Comparison of ENCODE assay signal across 8 cellular contexts in genomic region chr12:49662998-49663843, GRCh38. TPM values are rescaled to one million over a fixed set of nuclear protein-coding genes. Genes with fewer than 3 reads are reported as not detected.
A peak's percentile ranks its signal among the peaks of the same experiment; 100 is the strongest.
DNase-seq lines count a peak whose midpoint lies in the region; ATAC-seq lines count a peak whose summit lies in the region.

No MANE protein-coding gene starts in this region.

- peak; percentile 99 for ATAC-seq in effector memory CD8-positive, alpha-beta T cell (replicated peaks)
- peak; percentile 95 for ATAC-seq in stimulated activated memory B cell treated with anti-CD40 and anti-IgM and Interleukin-4, amounts not matched to agents 10 μg/mL and 1 μg/mL and 100 μg/mL, for 72 hours

- no peaks in the 10 kb centered on the region for H3K27me3 Mint-ChIP-seq in effector memory CD8-positive, alpha-beta T cell
- no peaks in the 10 kb centered on the region for H3K27me3 Mint-ChIP-seq in stimulated activated memory B cell treated with anti-CD40 and anti-IgM and Interleukin-4, amounts not matched to agents 10 μg/mL and 1 μg/mL and 100 μg/mL, for 72 hours

- H3K9me3 Mint-ChIP-seq in effector memory CD8-positive, alpha-beta T cell = no peaks in the 10 kb centered on the region
- no peaks in the 10 kb centered on the region for H3K9me3 Mint-ChIP-seq in stimulated activated memory B cell treated with anti-CD40 and anti-IgM and Interleukin-4, amounts not matched to agents 10 μg/mL and 1 μg/mL and 100 μg/mL, for 72 hours

- peak overlapping the region; percentile 97 to 98 for H3K27ac Mint-ChIP-seq in effector memory CD8-positive, alpha-beta T cell
- H3K27ac Mint-ChIP-seq in stimulated activated memory B cell treated with anti-CD40 and anti-IgM and Interleukin-4, amounts not matched to agents 10 μg/mL and 1 μg/mL and 100 μg/mL, for 72 hours = peak overlapping the region; percentile 94

- H3K36me3 Mint-ChIP-seq in effector memory CD8-positive, alpha-beta T cell (ENCODE audit: insufficient read depth) = peaks cover 10% of the 10 kb centered on the region
- H3K36me3 Mint-ChIP-seq in stimulated activated memory B cell treated with anti-CD40 and anti-IgM and Interleukin-4, amounts not matched to agents 10 μg/mL and 1 μg/mL and 100 μg/mL, for 72 hours = peaks cover 66% of the 10 kb centered on the region

- DNase-seq in GDM1 (lab: John Stamatoyannopoulos, UW) (peak; percentile 93), H4 (ENCODE audit: low spot score) (peak; percentile 88), MV-4-11 (lab: John Stamatoyannopoulos, UW) (peak; percentile 97), myocyte (ENCODE audit: low read depth) (peak; percentile 92), NCI-H1105 treated with DMSO at 0.1 percent for 48 hours (lab: John Stamatoyannopoulos, UW) (no peak)
- peak; percentile 57 to 59 for DNase-seq in activated CD4-positive, alpha-beta T cell treated with anti-CD3 and anti-CD28 coated beads, Interleukin-2, amount 50 U/mL, for 4 hours
- DNase-seq in effector memory CD8-positive, alpha-beta T cell = peak; percentile 60 to 68 (median 64)

- H3K4me3 Mint-ChIP-seq in effector memory CD8-positive, alpha-beta T cell = peak overlapping the region; percentile 71 to 74
- H3K4me3 Mint-ChIP-seq in stimulated activated memory B cell treated with anti-CD40 and anti-IgM and Interleukin-4, amounts not matched to agents 10 μg/mL and 1 μg/mL and 100 μg/mL, for 72 hours = peak overlapping the region; percentile 63

- H3K4me1 Mint-ChIP-seq in effector memory CD8-positive, alpha-beta T cell (ENCODE audit: low read depth in 2 of 2) = peaks cover 56 to 57% of the 10 kb centered on the region in 2 donors
- H3K4me1 Mint-ChIP-seq in stimulated activated memory B cell treated with anti-CD40 and anti-IgM and Interleukin-4, amounts not matched to agents 10 μg/mL and 1 μg/mL and 100 μg/mL, for 72 hours = peaks cover 92% of the 10 kb centered on the region

RNA-seq across cellular contexts. Expression of gene PRPF40B, which starts 39.9 kb away (rescaled TPM):
- total RNA-seq in H4 (2014; rRNA removed; shearing (Covaris generic)) = 5.8 and 9.8 TPM in 2 replicates
- 12.4 and 14.7 TPM in 2 replicates for total RNA-seq in myocyte
- 17.3 TPM for polyA plus RNA-seq in myocyte (2012)

RNA-seq across cellular contexts. Expression of gene FMNL3, which starts 44.0 kb away (rescaled TPM):
- 9.1 and 10.6 TPM in 2 replicates for total RNA-seq in H4 (2014; rRNA removed; shearing (Covaris generic))
- 16.7 and 18.8 TPM in 2 replicates for total RNA-seq in myocyte
- polyA plus RNA-seq in myocyte (2012) = 18.0 TPM

RNA-seq across cellular contexts. Expression of gene FAM186B, which starts 57.8 kb away (rescaled TPM):
- total RNA-seq in H4 (2014; rRNA removed; shearing (Covaris generic)) = 0.39 and 3.8 TPM in 2 replicates
- 0.10 and 0.27 TPM in 2 replicates for total RNA-seq in myocyte
- polyA plus RNA-seq in myocyte (2012) = 0.79 TPM
